In genomic region chr7:95468071-95468470, GRCh38 we compare ENCODE assay signal across 32 cellular contexts. TPM values are rescaled to one million over a fixed set of nuclear protein-coding genes. Genes with fewer than 3 reads are reported as not detected.
"Had no signal": no experiment of that assay in that cellular context is flagged by ENCODE, and none has a peak within 500 bp of the region (broad histone marks: within the 10 kb centered on the region; RNA-seq: fewer than 3 reads in every experiment).

No MANE protein-coding gene starts in this region.

- H3K27ac ChIP-seq: left lung, lower lobe of right lung, pancreas, prostate gland, skin epidermis, stomach, testis, thyroid gland, transverse colon, upper lobe of left lung, vagina had no signal

- H3K4me3 Mint-ChIP-seq: immature natural killer cell; naive thymus-derived CD8-positive, alpha-beta T cell; nephron; stimulated activated naive B cell treated with anti-CD40 and anti-IgM and Interleukin-4, amounts not matched to agents 10 μg/mL and 1 μg/mL and 100 μg/mL, for 72 hours had no signal

- FAIRE-seq: islet of Langerhans, kidney, pancreas had no signal

- H3K27me3 Mint-ChIP-seq: stimulated activated naive B cell treated with anti-CD40 and anti-IgM and Interleukin-4, amounts not matched to agents 10 μg/mL and 1 μg/mL and 100 μg/mL, for 72 hours had no signal

- H3K36me3 Mint-ChIP-seq: immature natural killer cell; naive thymus-derived CD8-positive, alpha-beta T cell; stimulated activated naive B cell treated with anti-CD40 and anti-IgM and Interleukin-4, amounts not matched to agents 10 μg/mL and 1 μg/mL and 100 μg/mL, for 72 hours had no signal

- H3K4me3 ChIP-seq: left lung, lower lobe of right lung, pancreas, prostate gland, skin epidermis, stomach, testis, thyroid gland, transverse colon, upper lobe of left lung, vagina had no signal

- H3K9me3 Mint-ChIP-seq: immature natural killer cell; naive thymus-derived CD8-positive, alpha-beta T cell; nephron had no signal

- H3K27me3 ChIP-seq: left lung, pancreas, stomach, testis, thyroid gland, transverse colon, upper lobe of left lung, vagina had no signal

- H3K9me3 ChIP-seq: left lung, lower lobe of right lung, pancreas, prostate gland, stomach, testis, thyroid gland, transverse colon, upper lobe of left lung, vagina had no signal

- DNase-seq: hypothalamus; immature natural killer cell; kidney; left colon; left lung; lower lobe of right lung; mammary epithelial cell; mesenchymal stem cell; naive thymus-derived CD8-positive, alpha-beta T cell; nucleus accumbens; pancreas; posterior cingulate gyrus; retina; right cardiac atrium; stimulated activated CD4-positive, alpha-beta T cell treated with anti-CD3 and anti-CD28 coated beads, Interleukin-12 subunit alpha, Interleukin-12 subunit beta, amount 100 ng/mL, for 4 hours; stimulated activated CD4-positive, alpha-beta T cell treated with anti-CD3 and anti-CD28 coated beads, Interleukin-15, amount 100 ng/mL, for 24 hours; stimulated activated CD4-positive, alpha-beta T cell treated with anti-CD3 and anti-CD28 coated beads, Interleukin-2, amount 100 ng/mL, for 24 hours; stimulated activated CD4-positive, alpha-beta T cell treated with anti-CD3 and anti-CD28 coated beads, Interleukin-4, amount 100 ng/mL, for 1 hour; stimulated activated naive B cell treated with anti-CD40 and anti-IgM and Interleukin-4, amounts not matched to agents 10 μg/mL and 1 μg/mL and 100 μg/mL, for 72 hours; stimulated activated naive CD8-positive, alpha-beta T cell treated with anti-CD3 and anti-CD28 coated beads, Interleukin-15, Interleukin-2, amounts not matched to agents 100 U/mL and 50 U/mL, for 24 hours; stomach; testis; thyroid gland; transverse colon; upper lobe of left lung had no signal

- ATAC-seq: left colon; left lung; lower lobe of right lung; naive thymus-derived CD8-positive, alpha-beta T cell; pancreas; right cardiac atrium; sciatic nerve; stimulated activated naive B cell treated with anti-CD40 and anti-IgM and Interleukin-4, amounts not matched to agents 10 μg/mL and 1 μg/mL and 100 μg/mL, for 72 hours; stimulated activated naive CD8-positive, alpha-beta T cell treated with anti-CD3 and anti-CD28 coated beads, Interleukin-15, Interleukin-2, amounts not matched to agents 100 U/mL and 50 U/mL, for 24 hours had no signal

- H3K4me1 ChIP-seq: prostate gland, testis, vagina had no signal

- H3K27ac Mint-ChIP-seq: naive thymus-derived CD8-positive, alpha-beta T cell; stimulated activated naive B cell treated with anti-CD40 and anti-IgM and Interleukin-4, amounts not matched to agents 10 μg/mL and 1 μg/mL and 100 μg/mL, for 72 hours had no signal

- H3K36me3 ChIP-seq: left lung, lower lobe of right lung, pancreas, prostate gland, stomach, thyroid gland, transverse colon, upper lobe of left lung, vagina had no signal

RNA-seq across cellular contexts. Expression of gene ASB4, which starts 17.7 kb away (rescaled TPM):
- total RNA-seq: kidney; mammary epithelial cell; naive thymus-derived CD8-positive, alpha-beta T cell; osteoblast; transverse colon had no signal
- polyA plus RNA-seq: immature natural killer cell; mammary epithelial cell; naive thymus-derived CD8-positive, alpha-beta T cell had no signal
